In the genomic region with DNA sequence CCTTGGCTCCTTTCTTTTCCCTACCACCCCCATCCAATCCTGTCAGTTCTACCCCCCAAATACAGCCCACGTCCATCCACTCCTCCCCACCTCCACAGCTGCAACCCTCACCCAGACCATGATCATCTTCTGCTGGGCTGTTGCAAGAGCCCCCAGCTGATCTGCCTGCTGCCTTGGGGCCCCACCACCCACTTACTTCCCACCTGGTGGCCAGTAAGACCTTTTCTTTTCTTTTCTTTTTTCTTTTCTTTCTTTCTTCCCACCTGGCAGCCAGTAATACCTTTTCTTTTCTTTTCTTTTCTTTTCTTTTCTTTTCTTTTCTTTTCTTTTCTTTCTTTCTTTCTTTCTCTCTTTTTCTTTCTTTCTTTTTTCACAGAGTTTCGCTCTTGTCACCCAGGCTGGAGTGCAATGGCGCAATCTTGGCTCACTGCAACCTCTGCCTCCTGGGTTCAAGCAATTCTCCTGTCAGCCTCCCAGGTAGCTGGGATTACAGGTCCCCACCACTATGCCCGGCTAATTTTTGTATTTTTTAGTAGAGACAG, we compare ENCODE assay signal across 4 cellular contexts. TPM values are rescaled to one million over a fixed set of nuclear protein-coding genes. Genes with fewer than 3 reads are reported as not detected.
"Had no signal": no experiment of that assay in that cellular context is flagged by ENCODE, and none has a peak within 500 bp of the region (broad histone marks: within the 10 kb centered on the region; RNA-seq: fewer than 3 reads in every experiment).

No MANE protein-coding gene starts in this region.

RNA-seq across cellular contexts. Expression of gene COL16A1, which starts 3.3 kb away (rescaled TPM):
- total RNA-seq: activated CD4-positive, alpha-beta T cell treated with anti-CD3 and anti-CD28 coated beads, Interleukin-2, amount 10 ng/mL, durations not matched to agents 24 days and 14 days; activated CD8-positive, alpha-beta memory T cell treated with anti-CD3 and anti-CD28 coated beads, Interleukin-2, amount 10 ng/mL, durations not matched to agents 7 days and 5 days; activated T-helper 1 cell treated with anti-CD3 and anti-CD28 coated beads, Interleukin-12 subunit alpha, Interleukin-12 subunit beta, Interleukin-2, Interleukin-4 antibody, amounts not matched to agents 30 ng/mL and 10 ng/mL and 1 ng/mL, durations not matched to agents 14 hours and 24 hours and 36 hours; OCI-LY7 had no signal
